ENCODE assay signal across 8 cellular contexts in genomic region chr19:3506384-3507340, GRCh38. TPM values are rescaled to one million over a fixed set of nuclear protein-coding genes. Genes with fewer than 3 reads are reported as not detected.
DNase-seq lines count a peak whose midpoint lies in the region; ATAC-seq and TF ChIP-seq lines count a peak whose summit lies in the region.

No MANE protein-coding gene starts in this region.

- peak overlapping the region; percentile 88 to 96 (median 93) for H3K4me3 Mint-ChIP-seq in naive B cell

- H3K27me3 Mint-ChIP-seq in naive B cell: no peaks in the 10 kb centered on the region

- H3K9me3 Mint-ChIP-seq in naive B cell: no peaks in the 10 kb centered on the region

- peaks cover 0 to 11% of the 10 kb centered on the region in 2 donors for H3K36me3 Mint-ChIP-seq in naive B cell

- peaks cover 56% of the 10 kb centered on the region for H3K4me1 ChIP-seq in vagina

- H3K27me3 ChIP-seq in vagina: no peaks in the 10 kb centered on the region

- DNase-seq in activated CD4-positive, alpha-beta T cell treated with anti-CD3 and anti-CD28 coated beads for 48 hours: peak; percentile 43
- DNase-seq in epithelial cell of esophagus (ENCODE audit: low read depth) (no peak), naive B cell (peak; percentile 29), vagina (ENCODE audit: extremely low spot score in 2 of 2) (no peak), NCI-H1694 (lab: John Stamatoyannopoulos, UW) (no peak)

- H3K27ac ChIP-seq in vagina: peak overlapping the region; percentile 96

- peak overlapping the region; percentile 39 to 98 (median 94) for H3K27ac Mint-ChIP-seq in naive B cell

- TF ChIP-seq CTCF in epithelial cell of esophagus (IDR thresholded peaks at IDR 0.05; ENCODE audit: insufficient read depth, low read depth, low read length, missing control alignments) (no peak), vagina (IDR thresholded peaks at IDR 0.05) (no peak)

- H3K9me3 ChIP-seq in vagina: no peaks in the 10 kb centered on the region

- intact Hi-C loops in vagina (cut with DNase I): no loop called here

- H3K4me3 ChIP-seq in epithelial cell of esophagus (ENCODE audit: low read length): peak overlapping the region; percentile 80
- peak overlapping the region; percentile 93 to 97 for H3K4me3 ChIP-seq in vagina

- peaks cover 0 to 4% of the 10 kb centered on the region in 2 donors for H3K36me3 ChIP-seq in vagina

- no peak for TF ChIP-seq POLR2A in vagina (IDR thresholded peaks at IDR 0.05)

- ATAC-seq in GM18519 (IDR thresholded peaks at IDR 0.05; ENCODE audit: low FRiP score, unreplicated experiment) (peak; percentile 27), HG03108 (IDR thresholded peaks at IDR 0.05; ENCODE audit: unreplicated experiment) (peak; percentile 8), naive B cell (ENCODE audit: low read depth in 2 of 2) (peak; percentile 5 to 6), GM19035 (IDR thresholded peaks at IDR 0.05; ENCODE audit: unreplicated experiment) (no peak)

- H3K4me1 Mint-ChIP-seq in naive B cell: peaks cover 32 to 54% (median 46%) of the 10 kb centered on the region in 3 donors

RNA-seq across cellular contexts. Expression of gene FZR1, which starts 0.6 kb away (rescaled TPM):
- 10 to 100 TPM in 4 of 6 donors, 1 to 10 TPM in 2; 5.8 to 20.0 (median 10.7) TPM for polyA plus RNA-seq in naive B cell (ENCODE audit: low read depth in 6 of 6)
- 29.2 TPM for total RNA-seq in vagina

RNA-seq across cellular contexts. Expression of gene DOHH, which starts 6.2 kb away (rescaled TPM):
- 10 to 100 TPM in 2 of 6 donors, 1 to 10 TPM in 4; 6.6 to 11.5 (median 7.4) TPM for polyA plus RNA-seq in naive B cell (ENCODE audit: low read depth in 6 of 6)
- total RNA-seq in vagina: 15.0 TPM

RNA-seq across cellular contexts. Expression of gene SMIM44, which starts 23.4 kb away (rescaled TPM):
- not detected for polyA plus RNA-seq in naive B cell (ENCODE audit: low read depth in 6 of 6)
- total RNA-seq in vagina: not detected

RNA-seq across cellular contexts. Expression of gene SMIM24, which starts 26.3 kb away (rescaled TPM):
- 1 to 10 TPM in 1 of 6 donors, under 1 TPM in 3, not detected in 2; 0.50 to 1.2 (median 0.72) TPM for polyA plus RNA-seq in naive B cell (ENCODE audit: low read depth in 6 of 6)
- not detected for total RNA-seq in vagina

RNA-seq across cellular contexts. Expression of gene TEKTIP1, which starts 32.3 kb away (rescaled TPM):
- polyA plus RNA-seq in naive B cell (ENCODE audit: low read depth in 6 of 6): under 1 TPM in 1 of 6 donors, not detected in 5; 0.56 TPM
- not detected for total RNA-seq in vagina

Comparison
In these comparisons a context has a peak if more than half of its experiments do, and no peak if none do; other contexts are left out.
1. DNase-seq: peak in activated CD4-positive, alpha-beta T cell treated with anti-CD3 and anti-CD28 coated beads for 48 hours (single experiment) and naive B cell (single experiment); none in epithelial cell of esophagus (single experiment), vagina (0 of 2) and NCI-H1694 (single experiment).